In genomic region chr11:34028407-34028804, GRCh38 we compare ENCODE assay signal across 11 cellular contexts. TPM values are rescaled to one million over a fixed set of nuclear protein-coding genes. Genes with fewer than 3 reads are reported as not detected.
A peak's percentile ranks its signal among the peaks of the same experiment; 100 is the strongest.
DNase-seq lines count a peak whose midpoint lies in the region; ATAC-seq and TF ChIP-seq lines count a peak whose summit lies in the region.
"Had no signal": no experiment of that assay in that cellular context is flagged by ENCODE, and none has a peak within 500 bp of the region (broad histone marks: within the 10 kb centered on the region; RNA-seq: fewer than 3 reads in every experiment).

No MANE protein-coding gene starts in this region.

- H3K4me1 Mint-ChIP-seq in type B pancreatic cell (ENCODE audit: unreplicated experiment): peaks cover 15% of the 10 kb centered on the region
- H3K4me1 Mint-ChIP-seq in activated naive CD4-positive, alpha-beta T cell treated with anti-CD3 and anti-CD28 coated beads, Interleukin-2, amount 10 ng/mL, durations not matched to agents 7 days and 5 days: no peaks in the 10 kb centered on the region

- no peak overlapping the region for H2BK5ac ChIP-seq in mesenchymal stem cell (ENCODE audit: low read depth, low read length, poor library complexity, severe bottlenecking)

- TF ChIP-seq POLR2A in testis (IDR thresholded peaks at IDR 0.05): no peak

- no peak overlapping the region for H3K14ac ChIP-seq in mesenchymal stem cell (ENCODE audit: low read length in 2 of 2)

- DNase-seq in SK-N-SH: no peak
- DNase-seq in epithelial cell of esophagus (ENCODE audit: low read depth): peak; percentile 8
- DNase-seq in mesenchymal stem cell: no peak
- peak; percentile 8 for DNase-seq in type B pancreatic cell (ENCODE audit: extremely low spot score, unreplicated experiment)
- no peak for DNase-seq in testis
- no peak for DNase-seq in NCI-H1417 treated with DMSO at 0.1 percent for 48 hours (lab: John Stamatoyannopoulos, UW)
- DNase-seq in activated naive CD4-positive, alpha-beta T cell treated with anti-CD3 and anti-CD28 coated beads, Interleukin-2, amount 10 ng/mL, durations not matched to agents 7 days and 5 days: no peak
- DNase-seq: activated CD4-positive, CD25-positive, alpha-beta regulatory T cell; NCI-H345 had no signal

- no peak for TF ChIP-seq CTCF in SK-N-SH (IDR thresholded peaks at IDR 0.05)
- no peak for TF ChIP-seq CTCF in epithelial cell of esophagus (IDR thresholded peaks at IDR 0.05; ENCODE audit: insufficient read depth, low read depth, low read length, missing control alignments)
- no peak for TF ChIP-seq CTCF in type B pancreatic cell (conservative IDR thresholded peaks at IDR 0.05)
- no peak for TF ChIP-seq CTCF in testis (IDR thresholded peaks at IDR 0.05)

- no peak overlapping the region for H3K4me3 Mint-ChIP-seq in type B pancreatic cell
- H3K4me3 Mint-ChIP-seq in activated naive CD4-positive, alpha-beta T cell treated with anti-CD3 and anti-CD28 coated beads, Interleukin-2, amount 10 ng/mL, durations not matched to agents 7 days and 5 days: no peak overlapping the region

- H4K91ac ChIP-seq in mesenchymal stem cell (ENCODE audit: low read length): no peak overlapping the region

- TF ChIP-seq RAD21 in SK-N-SH (IDR thresholded peaks at IDR 0.05; ENCODE audit: low read length): no peak

- no peak overlapping the region for H3K18ac ChIP-seq in mesenchymal stem cell (ENCODE audit: low read depth in 1 of 2, low read length in 2 of 2)

- no peaks in the 10 kb centered on the region for H3K36me3 Mint-ChIP-seq in type B pancreatic cell
- H3K36me3 Mint-ChIP-seq in activated naive CD4-positive, alpha-beta T cell treated with anti-CD3 and anti-CD28 coated beads, Interleukin-2, amount 10 ng/mL, durations not matched to agents 7 days and 5 days: no peaks in the 10 kb centered on the region

- no peaks in the 10 kb centered on the region for H3K36me3 ChIP-seq in SK-N-SH (replicated peaks in 1 of 2; ENCODE audit: control insufficient read depth in 1 of 2, insufficient read depth in 2 of 2, low read length in 1 of 2)
- H3K36me3 ChIP-seq in mesenchymal stem cell (ENCODE audit: control insufficient read depth in 1 of 2, insufficient read depth in 2 of 2, low read depth in 1 of 2, low read length in 2 of 2): no peaks in the 10 kb centered on the region
- H3K36me3 ChIP-seq in testis (ENCODE audit: low read depth, missing control alignments): no peaks in the 10 kb centered on the region

- no peak for TF ChIP-seq EP300 in SK-N-SH (IDR thresholded peaks at IDR 0.05; ENCODE audit: borderline replicate concordance in 1 of 2, low read depth in 1 of 2, low read length in 1 of 2)

- H3K27ac Mint-ChIP-seq in type B pancreatic cell: peak overlapping the region; percentile 88
- H3K27ac Mint-ChIP-seq in activated naive CD4-positive, alpha-beta T cell treated with anti-CD3 and anti-CD28 coated beads, Interleukin-2, amount 10 ng/mL, durations not matched to agents 7 days and 5 days: no peak overlapping the region
- H3K27ac Mint-ChIP-seq: activated T-helper 2 cell treated with anti-CD3 and anti-CD28 coated beads, Interferon-gamma antibody, Interleukin-2, Interleukin-4, amounts not matched to agents 10 μg/mL and 5 μg/mL and 100 μg/mL, durations not matched to agents 14 hours and 24 hours and 36 hours had no signal

- no peak overlapping the region for H3K4me2 ChIP-seq in SK-N-SH
- no peak overlapping the region for H3K4me2 ChIP-seq in mesenchymal stem cell (ENCODE audit: low read length, poor library complexity, severe bottlenecking)

- H3F3A ChIP-seq in SK-N-SH (replicated peaks; ENCODE audit: insufficient read depth): no peaks in the 10 kb centered on the region

- intact Hi-C loops in testis (cut with DNase I; ENCODE audit: low total_unique reads): no loop called here

- no peak overlapping the region for H2BK120ac ChIP-seq in mesenchymal stem cell (ENCODE audit: low read depth, low read length)

- H2BK15ac ChIP-seq in mesenchymal stem cell (ENCODE audit: low read depth, poor library complexity, severe bottlenecking): no peak overlapping the region

- H2BK12ac ChIP-seq in mesenchymal stem cell (ENCODE audit: low read length in 2 of 2): no peak overlapping the region

- H3K27me3 ChIP-seq in SK-N-SH (ENCODE audit: insufficient read depth): no peaks in the 10 kb centered on the region
- no peaks in the 10 kb centered on the region for H3K27me3 ChIP-seq in mesenchymal stem cell (ENCODE audit: control insufficient read depth in 1 of 2, insufficient read depth in 1 of 2, low read length in 2 of 2)
- H3K27me3 ChIP-seq in testis: no peaks in the 10 kb centered on the region

- H3K9me3 ChIP-seq in SK-N-SH: no peaks in the 10 kb centered on the region
- no peaks in the 10 kb centered on the region for H3K9me3 ChIP-seq in mesenchymal stem cell (ENCODE audit: control insufficient read depth, low read length)
- no peaks in the 10 kb centered on the region for H3K9me3 ChIP-seq in testis

- no peak overlapping the region for H4K8ac ChIP-seq in mesenchymal stem cell (ENCODE audit: low read length)

- CTCF ChIA-PET in SK-N-SH (lab: Yijun Ruan, JAX): interaction anchor here (1.5 kb wide), 1 partner anchor 31 kb away, joined by 3 read pairs; no protein-coding TSS in a partner anchor
- CTCF ChIA-PET in activated naive CD4-positive, alpha-beta T cell treated with anti-CD3 and anti-CD28 coated beads, Interleukin-2, amount 10 ng/mL, durations not matched to agents 7 days and 5 days (lab: Charles Lee): no interaction called here

- H3K9ac ChIP-seq in SK-N-SH (no peak overlapping the region), mesenchymal stem cell (ENCODE audit: low read length) (peak overlapping the region; percentile 0)

- WGBS in SK-N-SH (ENCODE audit: low lambda C conversion rate): 32% methylated on average over 3 of the region's 3 CpGs
- WGBS in mesenchymal stem cell: 49% methylated on average over 3 of the region's 3 CpGs
- 56 to 80% methylated on average over 3 of the region's 3 CpGs for WGBS in testis, 2 donors

- H3K9me2 ChIP-seq in SK-N-SH: no peaks in the 10 kb centered on the region

- H3K23ac ChIP-seq in mesenchymal stem cell (ENCODE audit: low read length in 2 of 2): no peak overlapping the region

- H3K27ac ChIP-seq in SK-N-SH (ENCODE audit: low read depth in 2 of 2, low read length in 1 of 2) (no peak overlapping the region), mesenchymal stem cell (ENCODE audit: low read length, poor library complexity, severe bottlenecking) (no peak overlapping the region), testis (no peak overlapping the region)

- no peaks in the 10 kb centered on the region for H4K20me1 ChIP-seq in SK-N-SH (ENCODE audit: insufficient read depth)

- no peak overlapping the region for H2AK5ac ChIP-seq in mesenchymal stem cell (ENCODE audit: low read length, severe bottlenecking)

- peaks cover 0 to 18% of the 10 kb centered on the region in 2 experiments; a peak in 1 of 4 replicates for H3K4me1 ChIP-seq in SK-N-SH (ENCODE audit: control insufficient read depth in 1 of 2, insufficient read depth in 2 of 2, low read depth in 1 of 2, low read length in 1 of 2)
- no peaks in the 10 kb centered on the region for H3K4me1 ChIP-seq in mesenchymal stem cell (ENCODE audit: control insufficient read depth, insufficient read depth, low read depth, low read length)
- no peaks in the 10 kb centered on the region for H3K4me1 ChIP-seq in testis

- no peaks in the 10 kb centered on the region for H3K79me1 ChIP-seq in mesenchymal stem cell (replicated peaks; ENCODE audit: low read length, poor library complexity, severe bottlenecking)

- peak; percentile 47 for ATAC-seq in SK-N-SH treated with all-trans-retinoic acid at 6 μM for 48 hours

- POLR2A ChIA-PET in SK-N-SH (lab: Yijun Ruan, JAX): no interaction called here

- H3K9me3 Mint-ChIP-seq in type B pancreatic cell: no peaks in the 10 kb centered on the region
- H3K9me3 Mint-ChIP-seq in activated naive CD4-positive, alpha-beta T cell treated with anti-CD3 and anti-CD28 coated beads, Interleukin-2, amount 10 ng/mL, durations not matched to agents 7 days and 5 days: no peaks in the 10 kb centered on the region
- H3K9me3 Mint-ChIP-seq: activated T-helper 2 cell treated with anti-CD3 and anti-CD28 coated beads, Interferon-gamma antibody, Interleukin-2, Interleukin-4, amounts not matched to agents 10 μg/mL and 5 μg/mL and 100 μg/mL, durations not matched to agents 14 hours and 24 hours and 36 hours had no signal

- H3K4me3 ChIP-seq in SK-N-SH (ENCODE audit: low read depth in 2 of 2, low read length in 1 of 2) (no peak overlapping the region), epithelial cell of esophagus (ENCODE audit: low read length) (no peak overlapping the region), mesenchymal stem cell (ENCODE audit: insufficient read depth in 1 of 2, low read depth in 1 of 2, low read length in 2 of 2) (no peak overlapping the region), testis (no peak overlapping the region)

- H3K4ac ChIP-seq in mesenchymal stem cell (ENCODE audit: low read depth in 1 of 2, low read length in 2 of 2): no peak overlapping the region

- no peaks in the 10 kb centered on the region for H3K27me3 Mint-ChIP-seq in type B pancreatic cell
- no peaks in the 10 kb centered on the region for H3K27me3 Mint-ChIP-seq in activated naive CD4-positive, alpha-beta T cell treated with anti-CD3 and anti-CD28 coated beads, Interleukin-2, amount 10 ng/mL, durations not matched to agents 7 days and 5 days

- H2AFZ ChIP-seq in SK-N-SH (ENCODE audit: low read depth) (no peak overlapping the region), mesenchymal stem cell (ENCODE audit: low read depth, low read length) (no peak overlapping the region)

- no peaks in the 10 kb centered on the region for H3K79me2 ChIP-seq in SK-N-SH (ENCODE audit: insufficient read depth)

TF ChIP-seq in SK-N-SH treated with all-trans-retinoic acid at 6 μM for 48 hours, 23 proteins besides CTCF, POLR2A, EP300 and RAD21 (continues in another document):
- TF ChIP-seq PPARA (CRISPR knock-in tag; IDR thresholded peaks at IDR 0.05; ENCODE audit: borderline replicate concordance): no peak
- TF ChIP-seq ISL1 (CRISPR knock-in tag; IDR thresholded peaks at IDR 0.05): no peak
- no peak for TF ChIP-seq ZFP30 (CRISPR knock-in tag; IDR thresholded peaks at IDR 0.05)
- TF ChIP-seq OSR1 (CRISPR knock-in tag; IDR thresholded peaks at IDR 0.05): no peak
- no peak for TF ChIP-seq ZNF8 (CRISPR knock-in tag; IDR thresholded peaks at IDR 0.05)

TF ChIP-seq in SK-N-SH, 30 proteins besides CTCF, POLR2A, EP300 and RAD21 (continues in another document):
- TF ChIP-seq SMC3 (IDR thresholded peaks at IDR 0.05; ENCODE audit: low read depth, low read length) (no peak), TAF1 (IDR thresholded peaks at IDR 0.05; ENCODE audit: borderline replicate concordance, low read depth, low read length) (no peak), TEAD4 (IDR thresholded peaks at IDR 0.05; ENCODE audit: borderline replicate concordance, insufficient read depth) (no peak), RXRA (IDR thresholded peaks at IDR 0.05; ENCODE audit: borderline replicate concordance, low read depth) (no peak)

RNA-seq across cellular contexts. Expression of gene CAPRIN1, which starts 23.1 kb away (rescaled TPM):
- polyA plus RNA-seq in SK-N-SH (2012; rRNA removed) (67.1 and 93.4 TPM in 2 replicates), testis (ENCODE audit: insufficient read depth, low read depth, low replicate concordance) (419 TPM)
- 90.0 and 90.5 TPM in 2 replicates for polyA plus RNA-seq in SK-N-SH (2012; cell fraction: cytosol; rRNA removed)
- polyA plus RNA-seq in SK-N-SH (2012; cell fraction: nucleus; rRNA removed): 54.2 and 85.1 TPM in 2 replicates
- polyA plus RNA-seq in mesenchymal stem cell (2013, experiment 1 of 2): 155 TPM
- polyA plus RNA-seq in mesenchymal stem cell (2013, experiment 2 of 2): 154 TPM
- total RNA-seq in type B pancreatic cell (ENCODE audit: low replicate concordance) (218 and 277 TPM in 2 replicates), testis (100 to 1,000 TPM; 281 to 377 TPM)

Comparison
In these comparisons a context has a peak if more than half of its experiments do, and no peak if none do; other contexts are left out.
1. DNase-seq: peak in epithelial cell of esophagus (single experiment) and type B pancreatic cell (single experiment); none in SK-N-SH (single experiment), mesenchymal stem cell (single experiment), testis (single experiment), NCI-H1417 treated with DMSO at 0.1 percent for 48 hours (single experiment) and activated naive CD4-positive, alpha-beta T cell treated with anti-CD3 and anti-CD28 coated beads, Interleukin-2, amount 10 ng/mL, durations not matched to agents 7 days and 5 days (single experiment).